ENCODE assay signal across 19 cellular contexts in the genomic region with DNA sequence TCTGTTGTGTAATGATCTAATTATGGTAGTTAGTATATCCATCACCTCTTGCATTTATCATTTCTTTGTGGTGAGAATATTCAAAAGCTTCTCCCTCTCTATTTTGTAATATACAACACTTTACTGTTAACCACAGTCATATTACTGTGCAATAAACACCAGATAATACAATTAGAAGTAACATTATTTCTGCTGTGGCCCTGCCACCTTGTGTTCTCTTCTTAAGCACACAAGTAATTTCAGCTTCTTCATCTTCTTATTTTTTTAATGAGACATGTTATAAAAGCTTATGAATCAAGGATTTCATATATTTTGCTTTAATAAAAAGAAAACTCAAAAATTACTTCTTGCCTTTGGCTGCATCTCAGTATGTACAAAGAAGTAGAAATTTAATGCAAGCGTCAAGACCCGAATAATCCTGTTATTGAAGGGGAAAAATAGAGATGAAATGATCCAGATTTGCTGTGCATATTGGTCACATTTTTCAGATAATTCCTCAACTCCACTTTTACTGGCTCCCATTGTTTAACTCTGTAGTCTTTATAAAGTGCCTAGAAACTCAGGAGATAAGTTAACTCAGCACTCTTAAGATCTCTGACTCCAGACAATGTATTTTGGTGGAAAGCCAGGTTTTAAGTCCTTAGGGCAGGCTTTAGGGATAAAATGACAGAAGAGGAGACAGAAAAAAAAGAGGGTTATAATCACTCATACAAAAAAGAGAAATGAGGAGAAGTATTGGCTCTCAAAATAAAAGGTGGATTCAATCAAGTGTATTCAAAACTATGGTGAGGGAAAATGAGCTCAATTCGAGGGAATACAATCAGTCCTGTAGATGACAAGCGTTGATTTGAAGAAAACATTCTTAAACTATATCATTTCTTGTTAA.
DNase-seq lines count a peak whose midpoint lies in the region; ATAC-seq and TF ChIP-seq lines count a peak whose summit lies in the region.
"Had no signal": no experiment of that assay in that cellular context is flagged by ENCODE, and none has a peak within 500 bp of the region (broad histone marks: within the 10 kb centered on the region; RNA-seq: fewer than 3 reads in every experiment).

No MANE protein-coding gene starts in this region.

- no peak overlapping the region for H3K27ac Mint-ChIP-seq in effector memory CD8-positive, alpha-beta T cell
- H3K27ac Mint-ChIP-seq: activated CD8-positive, alpha-beta T cell treated with anti-CD3 and anti-CD28 coated beads for 36 hours; activated T-helper 17 cell treated with anti-CD3 and anti-CD28 coated beads, Interleukin-2, amount 50 U/mL, for 72 hours; CD4-positive, alpha-beta memory T cell had no signal

- H3K36me3 Mint-ChIP-seq in effector memory CD8-positive, alpha-beta T cell (ENCODE audit: insufficient read depth) = no peaks in the 10 kb centered on the region

- no peaks in the 10 kb centered on the region for H3K27me3 Mint-ChIP-seq in effector memory CD8-positive, alpha-beta T cell
- H3K27me3 Mint-ChIP-seq: activated CD8-positive, alpha-beta T cell treated with anti-CD3 and anti-CD28 coated beads for 36 hours; activated T-helper 17 cell treated with anti-CD3 and anti-CD28 coated beads, Interleukin-2, amount 50 U/mL, for 72 hours; CD4-positive, alpha-beta memory T cell had no signal

- no peaks in the 10 kb centered on the region for H3K4me1 Mint-ChIP-seq in effector memory CD8-positive, alpha-beta T cell (ENCODE audit: low read depth in 2 of 2)
- H3K4me1 Mint-ChIP-seq: activated T-helper 17 cell treated with anti-CD3 and anti-CD28 coated beads, Interleukin-2, amount 50 U/mL, for 72 hours; CD4-positive, alpha-beta memory T cell had no signal

- H3K4me3 ChIP-seq in choroid plexus epithelial cell (ENCODE audit: low read depth, low read length) (no peak overlapping the region), neuron (ENCODE audit: low read length) (no peak overlapping the region)
- H3K4me3 ChIP-seq: heart right ventricle had no signal

- H3K4me1 ChIP-seq in neuron (ENCODE audit: insufficient read depth, low read length) = peaks cover 9% of the 10 kb centered on the region
- H3K4me1 ChIP-seq: SJCRH30 had no signal

- H3K27me3 ChIP-seq in neuron (ENCODE audit: insufficient read depth, low read length) = no peaks in the 10 kb centered on the region
- H3K27me3 ChIP-seq: heart right ventricle, SJCRH30 had no signal

- H2AFZ ChIP-seq in neuron (ENCODE audit: low read depth, low read length) = peak overlapping the region; percentile 32

- H3K9me3 Mint-ChIP-seq in effector memory CD8-positive, alpha-beta T cell = peaks cover 0 to 5% of the 10 kb centered on the region in 2 donors
- H3K9me3 Mint-ChIP-seq: activated CD8-positive, alpha-beta T cell treated with anti-CD3 and anti-CD28 coated beads for 36 hours had no signal

- H3K9me3 ChIP-seq in neuron (ENCODE audit: low read length) = peaks cover 2% of the 10 kb centered on the region
- H3K9me3 ChIP-seq: heart right ventricle, SJCRH30 had no signal

- no peak overlapping the region for H3K4me3 Mint-ChIP-seq in effector memory CD8-positive, alpha-beta T cell
- H3K4me3 Mint-ChIP-seq: activated CD8-positive, alpha-beta T cell treated with anti-CD3 and anti-CD28 coated beads for 36 hours; activated T-helper 17 cell treated with anti-CD3 and anti-CD28 coated beads, Interleukin-2, amount 50 U/mL, for 72 hours; CD4-positive, alpha-beta memory T cell had no signal

- H3K36me3 ChIP-seq in neuron (ENCODE audit: insufficient read depth, low read length) = no peaks in the 10 kb centered on the region
- H3K36me3 ChIP-seq: heart right ventricle, SJCRH30 had no signal

- DNase-seq in ELR (ENCODE audit: low read depth) = peak; percentile 30
- peak; percentile 40 for DNase-seq in OCI-M1 (lab: John Stamatoyannopoulos, UW)
- peak; percentile 68 for DNase-seq in choroid plexus epithelial cell (ENCODE audit: low read depth)
- no peak for DNase-seq in islet precursor cell
- no peak for DNase-seq in effector memory CD8-positive, alpha-beta T cell
- DNase-seq: activated CD8-positive, alpha-beta T cell treated with anti-CD3 and anti-CD28 coated beads for 36 hours; CD4-positive, alpha-beta memory T cell; effector memory CD4-positive, alpha-beta T cell; heart right ventricle; kidney glomerular epithelial cell; NCI-H2081 treated with DMSO at 0.1 percent for 48 hours; NCI-H82; retina; SJCRH30; stimulated activated CD4-positive, alpha-beta T cell treated with anti-CD3 and anti-CD28 coated beads, Interleukin-2, amount 100 ng/mL, for 24 hours; stimulated activated CD8-positive, alpha-beta memory T cell treated with anti-CD3 and anti-CD28 coated beads, Interleukin-4, amount 100 ng/mL, for 48 hours had no signal

- TF ChIP-seq CTCF in choroid plexus epithelial cell (conservative IDR thresholded peaks at IDR 0.05; ENCODE audit: low read depth, low read length) = peak; percentile 35

- no peak for ATAC-seq in effector memory CD8-positive, alpha-beta T cell (replicated peaks)
- ATAC-seq in GM21526 (IDR thresholded peaks at IDR 0.05; ENCODE audit: low FRiP score, unreplicated experiment) = no peak
- ATAC-seq: activated CD8-positive, alpha-beta T cell treated with anti-CD3 and anti-CD28 coated beads for 36 hours; activated T-helper 17 cell treated with anti-CD3 and anti-CD28 coated beads, Interleukin-2, amount 50 U/mL, for 72 hours; heart right ventricle had no signal

Comparison
In these comparisons a context has a peak if more than half of its experiments do, and no peak if none do; other contexts are left out.
1. DNase-seq: peak in ELR (single experiment), OCI-M1 (single experiment) and choroid plexus epithelial cell (single experiment); none in islet precursor cell (single experiment) and effector memory CD8-positive, alpha-beta T cell (0 of 3).